ENCODE assay signal across 19 cellular contexts in the genomic region with DNA sequence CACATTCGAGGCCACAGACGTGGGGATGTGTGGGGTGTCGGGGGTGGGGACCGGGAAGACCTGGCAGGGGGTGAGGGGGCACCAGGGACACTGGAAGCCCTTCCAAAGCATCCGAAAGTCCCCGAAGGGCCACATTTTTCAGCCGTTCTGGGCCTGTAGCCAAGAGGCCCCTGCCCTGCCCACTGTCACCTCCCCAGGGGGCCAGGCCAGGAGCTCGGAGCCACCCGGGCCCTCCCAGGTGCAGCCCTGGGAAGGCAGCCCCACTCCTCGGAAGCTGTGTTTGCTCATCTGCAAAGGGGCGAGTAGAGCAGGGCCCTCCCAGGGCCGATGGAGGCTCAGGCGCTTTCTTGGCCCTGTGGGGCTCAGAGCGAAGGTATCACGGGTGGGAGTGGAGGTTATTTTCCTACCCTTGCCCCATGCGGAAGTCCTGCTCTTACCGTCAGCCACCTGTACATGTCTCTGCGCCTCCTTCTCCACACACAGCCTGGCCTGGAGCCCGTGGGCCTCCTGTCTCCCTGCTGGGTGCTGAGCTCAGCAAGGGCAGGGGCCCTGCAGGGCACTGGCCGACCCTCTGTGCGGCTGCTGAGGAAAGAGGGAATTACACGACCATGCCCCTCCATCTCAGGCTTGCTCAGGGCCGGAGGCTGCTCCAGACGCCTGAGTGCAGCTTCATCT.
"Had no signal": no experiment of that assay in that cellular context is flagged by ENCODE, and none has a peak within 500 bp of the region (broad histone marks: within the 10 kb centered on the region; RNA-seq: fewer than 3 reads in every experiment).

No MANE protein-coding gene starts in this region.

- H3K4me3 ChIP-seq: colonic mucosa, pancreas, smooth muscle cell, testis had no signal

- H3K4me1 ChIP-seq: colonic mucosa, foreskin keratinocyte, pancreas, testis had no signal

- ATAC-seq: activated CD4-positive, alpha-beta T cell treated with anti-CD3 and anti-CD28 coated beads for 36 hours; activated naive CD8-positive, alpha-beta T cell treated with anti-CD3 and anti-CD28 coated beads, Interleukin-2, amount 50 U/mL, for 24 hours; foreskin keratinocyte; naive thymus-derived CD4-positive, alpha-beta T cell; pancreas; sciatic nerve; stimulated activated memory B cell treated with anti-CD40 and anti-IgM and Interleukin-4, amounts not matched to agents 10 μg/mL and 1 μg/mL and 100 μg/mL, for 72 hours; WTC11 had no signal

- H3K27me3 ChIP-seq: colonic mucosa, testis had no signal

- DNase-seq: activated CD4-positive, alpha-beta memory T cell treated with anti-CD3 and anti-CD28 coated beads for 36 hours; activated CD4-positive, alpha-beta T cell treated with anti-CD3 and anti-CD28 coated beads for 36 hours; activated naive CD4-positive, alpha-beta T cell treated with Interleukin-2 at 50 U/mL for 16 hours; activated naive CD8-positive, alpha-beta T cell treated with anti-CD3 and anti-CD28 coated beads, Interleukin-2, amount 50 U/mL, for 24 hours; activated T-cell treated with anti-CD3 and anti-CD28 coated beads, Interleukin-2, amount 50 U/mL, for 24 hours; anterior cingulate cortex; central memory CD4-positive, alpha-beta T cell; colonic mucosa; foreskin keratinocyte; mesenchymal stem cell; naive thymus-derived CD4-positive, alpha-beta T cell; stimulated activated CD4-positive, alpha-beta T cell treated with anti-CD3 and anti-CD28 coated beads, Interleukin-4, amount 100 ng/mL, for 4 hours; testis had no signal

- H3K36me3 ChIP-seq: colonic mucosa, neutrophil, pancreas had no signal

- H3K4me2 ChIP-seq: smooth muscle cell had no signal

- H3K9me3 ChIP-seq: colonic mucosa, neutrophil, pancreas, testis had no signal

- H3K27ac ChIP-seq: colonic mucosa, foreskin keratinocyte, neutrophil, pancreas, testis had no signal
